Comparison of ENCODE assay signal across 8 cellular contexts in genomic region chr17:81713004-81713555, GRCh38. TPM values are rescaled to one million over a fixed set of nuclear protein-coding genes. Genes with fewer than 3 reads are reported as not detected.
A peak's percentile ranks its signal among the peaks of the same experiment; 100 is the strongest.
DNase-seq lines count a peak whose midpoint lies in the region; ATAC-seq, FAIRE-seq and TF ChIP-seq lines count a peak whose summit lies in the region.

No MANE protein-coding gene starts in this region.

- FAIRE-seq in A549 (lab: Jason Lieb, UNC): no peak

- no peak for TF ChIP-seq CTCF in A549 (IDR thresholded peaks at IDR 0.05)
- TF ChIP-seq CTCF in brain microvascular endothelial cell (IDR thresholded peaks at IDR 0.05; ENCODE audit: low read depth, low read length, missing control alignments): no peak

- DNase-seq in A549 (ENCODE audit: low read depth in 1 of 2, low spot score in 1 of 2) (no peak), brain microvascular endothelial cell (no peak), AML-193 (lab: John Stamatoyannopoulos, UW) (no peak)

- WGBS in A549 (ENCODE audit: missing lambda C conversion rate): 37% methylated on average over 18 of the region's 18 CpGs
- WGBS in mesodermal cell (ENCODE audit: insufficient coverage in 2 of 2), 2 experiments: 56 to 67% methylated on average over 14 to 18 of the region's 18 CpGs

- CTCF ChIA-PET in A549 (lab: Yijun Ruan, JAX): interaction anchor here (0.5 to 4.6 kb wide), 15 partner anchors 9 to 154 kb away, joined by 3 to 24 read pairs (median 3); no protein-coding TSS in a partner anchor

- 0 out of 2 replicates have a peak overlapping the region, but pooled peaks have one; percentile 56 for H3K9ac ChIP-seq in HUES48 (ENCODE audit: low read depth, low read length)

- peak overlapping the region; percentile 95 for H3K27ac ChIP-seq in A549
- no peak overlapping the region for H3K27ac ChIP-seq in HUES48 (ENCODE audit: low read depth, low read length)
- no peak overlapping the region for H3K27ac ChIP-seq in brain microvascular endothelial cell
- no peak overlapping the region for H3K27ac ChIP-seq in mesodermal cell (ENCODE audit: low read depth, low read length, severe bottlenecking)

- H3K4me2 ChIP-seq in A549: peak overlapping the region; percentile 86

- H3K9me3 ChIP-seq in A549: no peaks in the 10 kb centered on the region
- no peaks in the 10 kb centered on the region for H3K9me3 ChIP-seq in HUES48 (ENCODE audit: control insufficient read depth, insufficient read depth, low read length)
- no peaks in the 10 kb centered on the region for H3K9me3 ChIP-seq in mesodermal cell (ENCODE audit: control insufficient read depth, low read length)

- ATAC-seq in A549: peak in 1 of 2 experiments; percentile 13; a peak in 3 of 6 replicates
- no peak for ATAC-seq in HG03342 (IDR thresholded peaks at IDR 0.05; ENCODE audit: unreplicated experiment)
- ATAC-seq in HG03039 (IDR thresholded peaks at IDR 0.05; ENCODE audit: unreplicated experiment): no peak
- ATAC-seq in GM18909 (IDR thresholded peaks at IDR 0.05; ENCODE audit: poor library complexity, unreplicated experiment): no peak

- TF ChIP-seq RAD21 in A549 (conservative IDR thresholded peaks at IDR 0.05 in 1 of 2, IDR thresholded peaks at IDR 0.05 in 1 of 2): no peak

- in situ Hi-C loops in brain microvascular endothelial cell (cut with HindIII; ENCODE audit: low pct_ligation_motif_present, low sequenced_read_pairs): no loop called here

- H3K27me3 ChIP-seq in HUES48 (ENCODE audit: control insufficient read depth, insufficient read depth, low read length) (no peaks in the 10 kb centered on the region), brain microvascular endothelial cell (replicated peaks) (no peaks in the 10 kb centered on the region)

- no peak for TF ChIP-seq EP300 in A549 (IDR thresholded peaks at IDR 0.05)

- H3K4me1 ChIP-seq in A549 (peaks cover 20% of the 10 kb centered on the region), HUES48 (ENCODE audit: control insufficient read depth, insufficient read depth, low read length) (peaks cover 20% of the 10 kb centered on the region), mesodermal cell (ENCODE audit: control insufficient read depth, insufficient read depth, low read length, poor library complexity, severe bottlenecking) (peaks cover 30% of the 10 kb centered on the region)

- POLR2A ChIA-PET in A549 (lab: Yijun Ruan, JAX): interaction anchor here (1.1 to 3.9 kb wide), 4 partner anchors 9 to 154 kb away, joined by 3 to 41 read pairs (median 12); partner anchors contain the start of genes MCRIP1 and MRPL12

- no peak for TF ChIP-seq POLR2A in A549 (IDR thresholded peaks at IDR 0.05; ENCODE audit: low read length)

- H3K4me3 ChIP-seq in A549: peak overlapping the region; percentile 70
- peak overlapping the region; percentile 80 for H3K4me3 ChIP-seq in HUES48 (ENCODE audit: low read depth, low read length)
- H3K4me3 ChIP-seq in brain microvascular endothelial cell (ENCODE audit: low read depth, low read length): peak overlapping the region; percentile 60
- H3K4me3 ChIP-seq in mesodermal cell (ENCODE audit: extremely low read depth, insufficient read depth, low read length, poor library complexity, severe bottlenecking): peak overlapping the region; percentile 64

- H3K36me3 ChIP-seq in HUES48 (ENCODE audit: control insufficient read depth, insufficient read depth, low read length) (peaks cover 35% of the 10 kb centered on the region), brain microvascular endothelial cell (replicated peaks) (peaks cover 7% of the 10 kb centered on the region), mesodermal cell (ENCODE audit: control insufficient read depth, insufficient read depth, low read length) (peaks cover 13% of the 10 kb centered on the region)

TF ChIP-seq in A549, 52 proteins besides CTCF, POLR2A, EP300 and RAD21:
- peak; percentile 54 for TF ChIP-seq MAFK (IDR thresholded peaks at IDR 0.05; ENCODE audit: partially characterized antibody)
- TF ChIP-seq KDM5A (IDR thresholded peaks at IDR 0.05): no peak

RNA-seq across cellular contexts. Expression of gene SLC25A10, which starts 1.0 kb away (rescaled TPM):
- polyA plus RNA-seq in A549 (2011; rRNA removed) (20.0 and 25.8 TPM in 2 replicates), A549 (2017; fragmentation: RNase III; extraction: RNeasy Plus Mini Kit Qiagen cat#74134 plus additional on column Dnase treatment) (43.4 to 47.1 TPM (median 47.0 TPM) in 3 replicates)
- polyA plus RNA-seq in A549 (2012; cell fraction: cytosol; rRNA removed): 69.2 and 105 TPM in 2 replicates
- 99.9 and 141 TPM in 2 replicates for polyA plus RNA-seq in A549 (2012; cell fraction: nucleus; rRNA removed)
- 20.8 and 28.2 TPM in 2 replicates for polyA minus RNA-seq in A549 (2011; rRNA and poly(A)+ RNA removed)
- 8.7 TPM for polyA plus RNA-seq in mesodermal cell (2013, experiment 1 of 2)
- 8.1 TPM for polyA plus RNA-seq in mesodermal cell (2013, experiment 2 of 2)

RNA-seq across cellular contexts. Expression of gene MRPL12, which starts 9.9 kb away (rescaled TPM):
- polyA plus RNA-seq in A549 (2011; rRNA removed) (152 and 161 TPM in 2 replicates), A549 (2017; fragmentation: RNase III; extraction: RNeasy Plus Mini Kit Qiagen cat#74134 plus additional on column Dnase treatment) (197 to 233 TPM (median 215 TPM) in 3 replicates)
- 448 and 453 TPM in 2 replicates for polyA plus RNA-seq in A549 (2012; cell fraction: cytosol; rRNA removed)
- 235 and 273 TPM in 2 replicates for polyA plus RNA-seq in A549 (2012; cell fraction: nucleus; rRNA removed)
- 71.5 and 83.4 TPM in 2 replicates for polyA minus RNA-seq in A549 (2011; rRNA and poly(A)+ RNA removed)
- polyA plus RNA-seq in mesodermal cell (2013, experiment 1 of 2): 69.7 TPM
- 65.7 TPM for polyA plus RNA-seq in mesodermal cell (2013, experiment 2 of 2)

RNA-seq across cellular contexts. Expression of gene HGS, which starts 29.3 kb away (rescaled TPM):
- polyA plus RNA-seq in A549 (2011; rRNA removed) (75.7 and 85.9 TPM in 2 replicates), A549 (2017; fragmentation: RNase III; extraction: RNeasy Plus Mini Kit Qiagen cat#74134 plus additional on column Dnase treatment) (127 to 130 TPM (median 129 TPM) in 3 replicates)
- 129 and 170 TPM in 2 replicates for polyA plus RNA-seq in A549 (2012; cell fraction: cytosol; rRNA removed)
- polyA plus RNA-seq in A549 (2012; cell fraction: nucleus; rRNA removed): 607 and 996 TPM in 2 replicates
- 157 and 165 TPM in 2 replicates for polyA minus RNA-seq in A549 (2011; rRNA and poly(A)+ RNA removed)
- polyA plus RNA-seq in mesodermal cell (2013, experiment 1 of 2): 117 TPM
- polyA plus RNA-seq in mesodermal cell (2013, experiment 2 of 2): 80.5 TPM

RNA-seq across cellular contexts. Expression of gene ARL16, which starts 29.5 kb away (rescaled TPM):
- polyA plus RNA-seq in A549 (2011; rRNA removed) (43.8 and 45.2 TPM in 2 replicates), A549 (2017; fragmentation: RNase III; extraction: RNeasy Plus Mini Kit Qiagen cat#74134 plus additional on column Dnase treatment) (52.8 to 55.8 TPM (median 53.6 TPM) in 3 replicates)
- 68.1 and 77.4 TPM in 2 replicates for polyA plus RNA-seq in A549 (2012; cell fraction: cytosol; rRNA removed)
- 63.3 and 65.0 TPM in 2 replicates for polyA plus RNA-seq in A549 (2012; cell fraction: nucleus; rRNA removed)
- 19.1 and 21.4 TPM in 2 replicates for polyA minus RNA-seq in A549 (2011; rRNA and poly(A)+ RNA removed)
- polyA plus RNA-seq in mesodermal cell (2013, experiment 1 of 2): 51.9 TPM
- polyA plus RNA-seq in mesodermal cell (2013, experiment 2 of 2): 41.2 TPM

RNA-seq across cellular contexts. Expression of gene CCDC137, which starts 46.5 kb away (rescaled TPM):
- polyA plus RNA-seq in A549 (2011; rRNA removed) (16.6 and 22.6 TPM in 2 replicates), A549 (2017; fragmentation: RNase III; extraction: RNeasy Plus Mini Kit Qiagen cat#74134 plus additional on column Dnase treatment) (55.0 to 59.7 TPM (median 55.6 TPM) in 3 replicates)
- polyA plus RNA-seq in A549 (2012; cell fraction: cytosol; rRNA removed): 53.4 and 55.6 TPM in 2 replicates
- 43.4 and 48.9 TPM in 2 replicates for polyA plus RNA-seq in A549 (2012; cell fraction: nucleus; rRNA removed)
- 5.5 TPM in 2 replicates for polyA minus RNA-seq in A549 (2011; rRNA and poly(A)+ RNA removed)
- 18.6 TPM for polyA plus RNA-seq in mesodermal cell (2013, experiment 1 of 2)
- 17.7 TPM for polyA plus RNA-seq in mesodermal cell (2013, experiment 2 of 2)

Comparison
In these comparisons a context has a peak if more than half of its experiments do, and no peak if none do; other contexts are left out.
1. H3K27ac ChIP-seq: peak in A549 (2 of 2); none in HUES48 (single experiment), brain microvascular endothelial cell (single experiment) and mesodermal cell (single experiment).
2. Peak in every context shown above with its lines, with median percentiles within 50 percentile points of each other: H3K4me3 ChIP-seq.